In genomic region chr3:186932281-186933181, GRCh38 we compare ENCODE assay signal across 8 cellular contexts. TPM values are rescaled to one million over a fixed set of nuclear protein-coding genes. Genes with fewer than 3 reads are reported as not detected.
DNase-seq lines count a peak whose midpoint lies in the region; ATAC-seq, FAIRE-seq and TF ChIP-seq lines count a peak whose summit lies in the region.

No MANE protein-coding gene starts in this region.

- H3K36me3 ChIP-seq in liver (ENCODE audit: control insufficient read depth in 4 of 4, insufficient read depth in 3 of 4, low read depth in 1 of 4, low read length in 3 of 4) (no peaks in the 10 kb centered on the region), thymus (ENCODE audit: control insufficient read depth, insufficient read depth) (no peaks in the 10 kb centered on the region), small intestine (ENCODE audit: control insufficient read depth in 2 of 2, insufficient read depth in 2 of 2, low read length in 2 of 2) (no peaks in the 10 kb centered on the region)

- H3K27me3 ChIP-seq in liver (ENCODE audit: control insufficient read depth in 4 of 4, insufficient read depth in 4 of 4, low read length in 3 of 4) (no peaks in the 10 kb centered on the region), thymus (ENCODE audit: control insufficient read depth, insufficient read depth) (no peaks in the 10 kb centered on the region), small intestine (ENCODE audit: control insufficient read depth in 2 of 2, insufficient read depth in 2 of 2, low read length in 2 of 2) (no peaks in the 10 kb centered on the region)

- FAIRE-seq in small intestine (lab: Jason Lieb, UNC): no peak

- peak; percentile 45 for DNase-seq in left cardiac atrium
- DNase-seq in Right ventricle myocardium superior: no peak
- DNase-seq in astrocyte of the spinal cord (ENCODE audit: low read depth, low spot score): no peak
- DNase-seq in stimulated activated CD4-positive, alpha-beta T cell treated with anti-CD3 and anti-CD28 coated beads, Interleukin-4, amount 100 ng/mL, for 4 hours: no peak
- no peak for DNase-seq in small intestine

- intact Hi-C loops in left cardiac atrium (cut with DNase I) (loop anchor here in 1 of 2 donors (5.0 to 10.0 kb wide), 3 partner anchors 45 to 172 kb away; no protein-coding TSS in a partner anchor), Right ventricle myocardium superior (cut with DNase I) (loop anchor here (5.0 kb wide), 1 partner anchor 45 kb away; no protein-coding TSS in a partner anchor)

- peak overlapping the region; percentile 79 for H3K4me3 ChIP-seq in astrocyte of the spinal cord (ENCODE audit: low read depth, low read length)
- H3K4me3 ChIP-seq in liver (ENCODE audit: low read depth in 1 of 3, low read length in 3 of 3): peak overlapping the region in 2 of 3 donors; percentile 64 to 90
- peak overlapping the region; percentile 85 for H3K4me3 ChIP-seq in thymus (ENCODE audit: low read length)
- peak overlapping the region in 1 of 2 donors; percentile 76 for H3K4me3 ChIP-seq in small intestine (ENCODE audit: low read depth in 1 of 2, low read length in 2 of 2)

- in situ Hi-C loops in astrocyte of the spinal cord (cut with HindIII; ENCODE audit: low sequenced_read_pairs): no loop called here

- peaks cover 0 to 27% (median 17%) of the 10 kb centered on the region in 4 donors for H3K4me1 ChIP-seq in liver (ENCODE audit: control insufficient read depth in 4 of 4, insufficient read depth in 4 of 4, low read length in 3 of 4)
- peaks cover 4% of the 10 kb centered on the region for H3K4me1 ChIP-seq in thymus (ENCODE audit: control insufficient read depth, insufficient read depth, low read length)
- no peaks in the 10 kb centered on the region for H3K4me1 ChIP-seq in small intestine (ENCODE audit: control insufficient read depth in 2 of 2, insufficient read depth in 1 of 2, low read depth in 1 of 2, low read length in 1 of 2)

- peak overlapping the region; percentile 58 to 83 for H3K9ac ChIP-seq in liver (ENCODE audit: low read depth in 1 of 2, low read length in 2 of 2)

- ATAC-seq in left cardiac atrium (peak in 1 of 2 donors; percentile 3), Right ventricle myocardium superior (ENCODE audit: poor library complexity) (no peak), HG03159 (IDR thresholded peaks at IDR 0.05; ENCODE audit: unreplicated experiment) (no peak)

- TF ChIP-seq CTCF in astrocyte of the spinal cord (IDR thresholded peaks at IDR 0.05; ENCODE audit: low read depth, low read length) (no peak), liver (IDR thresholded peaks at IDR 0.05; ENCODE audit: low read depth, low read length, missing input control) (no peak)

- H3K9me3 ChIP-seq in liver (ENCODE audit: control insufficient read depth in 4 of 4, low read length in 3 of 4) (no peaks in the 10 kb centered on the region), thymus (ENCODE audit: control insufficient read depth) (no peaks in the 10 kb centered on the region), small intestine (ENCODE audit: control insufficient read depth, low read depth) (no peaks in the 10 kb centered on the region)

- H3K27ac ChIP-seq in liver (ENCODE audit: low read depth in 1 of 2, low read length in 2 of 2) (peak overlapping the region; percentile 74 to 76), thymus (ENCODE audit: low read depth) (peak overlapping the region; percentile 53), small intestine (ENCODE audit: low read depth in 1 of 2, low read length in 1 of 2) (peak overlapping the region in 1 of 2 donors; percentile 85)

- 53% methylated on average over 15 of the region's 15 CpGs for WGBS in liver
- 48% methylated on average over 15 of the region's 15 CpGs for WGBS in thymus
- 38 to 66% (median 54%) methylated on average over 15 of the region's 15 CpGs for WGBS in small intestine, 3 donors

- TF ChIP-seq RAD21 in liver (IDR thresholded peaks at IDR 0.05): peak in 1 of 2 donors; percentile 16

TF ChIP-seq in liver, 16 proteins besides CTCF, POLR2A, EP300 and RAD21:
- no peak for TF ChIP-seq HNF4A (conservative IDR thresholded peaks at IDR 0.05)
- TF ChIP-seq TAF1 (conservative IDR thresholded peaks at IDR 0.05): peak; percentile 32

RNA-seq across cellular contexts. Expression of gene ST6GAL1, which starts 2.2 kb away (rescaled TPM):
- total RNA-seq in left cardiac atrium: 10 to 100 TPM; 46.6 to 67.1 TPM
- total RNA-seq in Right ventricle myocardium superior: 67.4 TPM
- 100 to 1,000 TPM; 102 to 376 TPM for total RNA-seq in liver
- polyA plus RNA-seq in liver: 100 to 1,000 TPM; 280 to 425 TPM
- 37.6 TPM for polyA plus RNA-seq in thymus
- 10 to 100 TPM in 1 of 3 donors, 1 to 10 TPM in 1, under 1 TPM in 1; 0.45 to 18.2 (median 3.8) TPM for polyA plus RNA-seq in small intestine
